19 cellular contexts compared by ENCODE assay signal in genomic region chr13:111262281-111262680, GRCh38. TPM values are rescaled to one million over a fixed set of nuclear protein-coding genes. Genes with fewer than 3 reads are reported as not detected.
DNase-seq lines count a peak whose midpoint lies in the region; ATAC-seq and TF ChIP-seq lines count a peak whose summit lies in the region.
"Had no signal": no experiment of that assay in that cellular context is flagged by ENCODE, and none has a peak within 500 bp of the region (broad histone marks: within the 10 kb centered on the region; RNA-seq: fewer than 3 reads in every experiment).

No MANE protein-coding gene starts in this region.

- no peak for TF ChIP-seq EP300 in esophagus muscularis mucosa (IDR thresholded peaks at IDR 0.05)

- H3K4me3 ChIP-seq in esophagus muscularis mucosa (no peak overlapping the region), MM.1S (ENCODE audit: low read length) (no peak overlapping the region)
- H3K4me3 ChIP-seq: GM23248, HAP-1, SK-N-MC had no signal

- DNase-seq in activated T-cell treated with anti-CD3 and anti-CD28 coated beads, Interleukin-2, amount 50 U/mL, for 24 hours = no peak
- DNase-seq in activated T-cell treated with anti-CD3 and anti-CD28 coated beads, Interleukin-2, amount 50 U/mL, for 72 hours = no peak
- DNase-seq in T-helper 17 cell (no peak), esophagus muscularis mucosa (ENCODE audit: extremely low spot score) (peak; percentile 26), MM.1S (no peak), kidney tubule cell (ENCODE audit: low spot score) (no peak)
- no peak for DNase-seq in stimulated activated naive B cell treated with anti-CD40 and anti-IgM and Interleukin-4, amounts not matched to agents 10 μg/mL and 1 μg/mL and 100 μg/mL, for 72 hours
- DNase-seq: CD4-positive, CD25-positive, alpha-beta regulatory T cell; GM23248; NCI-H1105; NCI-H2029 treated with DMSO at 0.1 percent for 48 hours; NCI-H524 treated with DMSO at 0.1 percent for 48 hours; PC-3; RPMI8226; SHP77 treated with DMSO at 0.1 percent for 48 hours had no signal

- TF ChIP-seq CTCF in esophagus muscularis mucosa (IDR thresholded peaks at IDR 0.05) = no peak
- no peak for TF ChIP-seq CTCF in MM.1S (IDR thresholded peaks at IDR 0.05; ENCODE audit: low read length)

- peak overlapping the region; percentile 41 for H3K27ac Mint-ChIP-seq in activated T-cell treated with anti-CD3 and anti-CD28 coated beads, Interleukin-2, amount 50 U/mL, for 24 hours
- no peak overlapping the region for H3K27ac Mint-ChIP-seq in activated T-cell treated with anti-CD3 and anti-CD28 coated beads, Interleukin-2, amount 50 U/mL, for 72 hours
- peak overlapping the region; percentile 77 for H3K27ac Mint-ChIP-seq in T-helper 17 cell
- peak overlapping the region; percentile 39 for H3K27ac Mint-ChIP-seq in stimulated activated naive B cell treated with anti-CD40 and anti-IgM and Interleukin-4, amounts not matched to agents 10 μg/mL and 1 μg/mL and 100 μg/mL, for 72 hours
- H3K27ac Mint-ChIP-seq: CD4-positive, CD25-positive, alpha-beta regulatory T cell had no signal

- no peaks in the 10 kb centered on the region for H3K9me2 ChIP-seq in MM.1S (replicated peaks; ENCODE audit: insufficient read depth, low read length)

- H3K4me2 ChIP-seq in MM.1S (ENCODE audit: low read depth, low read length) = no peak overlapping the region
- H3K4me2 ChIP-seq: KMS-11 had no signal

- H3K27ac ChIP-seq in esophagus muscularis mucosa (replicated peaks in 1 of 4) (no peak overlapping the region), MM.1S (ENCODE audit: low read length) (no peak overlapping the region)
- H3K27ac ChIP-seq: GM23248, KMS-11, SK-N-MC had no signal

- H3K9me3 Mint-ChIP-seq in activated T-cell treated with anti-CD3 and anti-CD28 coated beads, Interleukin-2, amount 50 U/mL, for 24 hours = no peaks in the 10 kb centered on the region
- H3K9me3 Mint-ChIP-seq in activated T-cell treated with anti-CD3 and anti-CD28 coated beads, Interleukin-2, amount 50 U/mL, for 72 hours = peaks cover 1 to 9% of the 10 kb centered on the region in 2 donors
- H3K9me3 Mint-ChIP-seq in stimulated activated naive B cell treated with anti-CD40 and anti-IgM and Interleukin-4, amounts not matched to agents 10 μg/mL and 1 μg/mL and 100 μg/mL, for 72 hours = peaks cover 4 to 5% of the 10 kb centered on the region in 2 donors

- H3K27me3 Mint-ChIP-seq in activated T-cell treated with anti-CD3 and anti-CD28 coated beads, Interleukin-2, amount 50 U/mL, for 24 hours = no peaks in the 10 kb centered on the region
- no peaks in the 10 kb centered on the region for H3K27me3 Mint-ChIP-seq in activated T-cell treated with anti-CD3 and anti-CD28 coated beads, Interleukin-2, amount 50 U/mL, for 72 hours (ENCODE audit: low read depth)
- H3K27me3 Mint-ChIP-seq in T-helper 17 cell = no peaks in the 10 kb centered on the region
- H3K27me3 Mint-ChIP-seq in stimulated activated naive B cell treated with anti-CD40 and anti-IgM and Interleukin-4, amounts not matched to agents 10 μg/mL and 1 μg/mL and 100 μg/mL, for 72 hours = no peaks in the 10 kb centered on the region
- H3K27me3 Mint-ChIP-seq: CD4-positive, CD25-positive, alpha-beta regulatory T cell had no signal

- H3F3A ChIP-seq in MM.1S (ENCODE audit: insufficient read depth, low read length) = no peaks in the 10 kb centered on the region

- no peak for ATAC-seq in activated T-cell treated with anti-CD3 and anti-CD28 coated beads, Interleukin-2, amount 50 U/mL, for 72 hours (replicated peaks in 1 of 2)
- no peak for ATAC-seq in T-helper 17 cell
- ATAC-seq in stimulated activated naive B cell treated with anti-CD40 and anti-IgM and Interleukin-4, amounts not matched to agents 10 μg/mL and 1 μg/mL and 100 μg/mL, for 72 hours (replicated peaks) = no peak
- ATAC-seq: PC-3 had no signal

- H3K36me3 Mint-ChIP-seq in activated T-cell treated with anti-CD3 and anti-CD28 coated beads, Interleukin-2, amount 50 U/mL, for 24 hours (ENCODE audit: low read depth) = peaks cover 82% of the 10 kb centered on the region
- peaks cover 17 to 24% of the 10 kb centered on the region in 2 donors for H3K36me3 Mint-ChIP-seq in activated T-cell treated with anti-CD3 and anti-CD28 coated beads, Interleukin-2, amount 50 U/mL, for 72 hours (ENCODE audit: insufficient read depth in 2 of 2)
- peaks cover 4% of the 10 kb centered on the region for H3K36me3 Mint-ChIP-seq in T-helper 17 cell (ENCODE audit: low read depth)
- peaks cover 50 to 71% of the 10 kb centered on the region in 2 donors for H3K36me3 Mint-ChIP-seq in stimulated activated naive B cell treated with anti-CD40 and anti-IgM and Interleukin-4, amounts not matched to agents 10 μg/mL and 1 μg/mL and 100 μg/mL, for 72 hours

- peaks cover 7% of the 10 kb centered on the region for H3K4me1 Mint-ChIP-seq in activated T-cell treated with anti-CD3 and anti-CD28 coated beads, Interleukin-2, amount 50 U/mL, for 24 hours (ENCODE audit: low read depth)
- peaks cover 5% of the 10 kb centered on the region for H3K4me1 Mint-ChIP-seq in activated T-cell treated with anti-CD3 and anti-CD28 coated beads, Interleukin-2, amount 50 U/mL, for 72 hours (ENCODE audit: low read depth)
- peaks cover 22% of the 10 kb centered on the region for H3K4me1 Mint-ChIP-seq in T-helper 17 cell
- peaks cover 7 to 11% of the 10 kb centered on the region in 2 donors for H3K4me1 Mint-ChIP-seq in stimulated activated naive B cell treated with anti-CD40 and anti-IgM and Interleukin-4, amounts not matched to agents 10 μg/mL and 1 μg/mL and 100 μg/mL, for 72 hours

- H3K79me2 ChIP-seq in MM.1S (ENCODE audit: low read length) = no peaks in the 10 kb centered on the region

- no peak overlapping the region for H2AFZ ChIP-seq in MM.1S (ENCODE audit: low read length)
- H2AFZ ChIP-seq: GM23248 had no signal

- H3K4me1 ChIP-seq in esophagus muscularis mucosa (peaks cover 0 to 3% (median 0%) of the 10 kb centered on the region in 4 donors), MM.1S (ENCODE audit: low read length) (no peaks in the 10 kb centered on the region)
- H3K4me1 ChIP-seq: HAP-1 had no signal

- 90% methylated on average over 4 of the region's 4 CpGs for WGBS in esophagus muscularis mucosa

- intact Hi-C loops in esophagus muscularis mucosa (cut with DNase I) = no loop called here

- H3K27me3 ChIP-seq in esophagus muscularis mucosa = no peaks in the 10 kb centered on the region
- no peaks in the 10 kb centered on the region for H3K27me3 ChIP-seq in MM.1S (replicated peaks; ENCODE audit: insufficient read depth, low read length)

- no peak for TF ChIP-seq POLR2A in esophagus muscularis mucosa (IDR thresholded peaks at IDR 0.05; ENCODE audit: low read depth)

- H4K20me1 ChIP-seq in MM.1S (ENCODE audit: insufficient read depth, low read length) = no peaks in the 10 kb centered on the region

- H3K36me3 ChIP-seq in esophagus muscularis mucosa (peaks cover 16 to 55% (median 33%) of the 10 kb centered on the region in 4 donors), MM.1S (replicated peaks; ENCODE audit: insufficient read depth, low read length) (0 out of 2 replicates have a peak, but pooled peaks cover 4% of the 10 kb centered on the region)

- no peak overlapping the region for H3K9ac ChIP-seq in MM.1S (ENCODE audit: low read length)
- H3K9ac ChIP-seq: GM23248, KMS-11 had no signal

- H3K4me3 Mint-ChIP-seq in activated T-cell treated with anti-CD3 and anti-CD28 coated beads, Interleukin-2, amount 50 U/mL, for 24 hours = no peak overlapping the region
- H3K4me3 Mint-ChIP-seq in activated T-cell treated with anti-CD3 and anti-CD28 coated beads, Interleukin-2, amount 50 U/mL, for 72 hours = no peak overlapping the region
- no peak overlapping the region for H3K4me3 Mint-ChIP-seq in T-helper 17 cell
- no peak overlapping the region for H3K4me3 Mint-ChIP-seq in stimulated activated naive B cell treated with anti-CD40 and anti-IgM and Interleukin-4, amounts not matched to agents 10 μg/mL and 1 μg/mL and 100 μg/mL, for 72 hours
- H3K4me3 Mint-ChIP-seq: CD4-positive, CD25-positive, alpha-beta regulatory T cell had no signal

- H3K9me3 ChIP-seq in T-helper 17 cell (ENCODE audit: control insufficient read depth, low read length, poor library complexity, severe bottlenecking) (no peaks in the 10 kb centered on the region), esophagus muscularis mucosa (no peaks in the 10 kb centered on the region), MM.1S (replicated peaks; ENCODE audit: insufficient read depth, low read length) (no peaks in the 10 kb centered on the region)
- H3K9me3 ChIP-seq: HAP-1 had no signal

RNA-seq across cellular contexts. Expression of gene TEX29, which starts 58.2 kb away (rescaled TPM):
- total RNA-seq in activated T-cell treated with anti-CD3 and anti-CD28 coated beads, Interleukin-2, amount 50 U/mL, for 72 hours = 1 to 10 TPM; 1.1 to 1.5 TPM
- total RNA-seq in T-helper 17 cell (not detected), esophagus muscularis mucosa (under 1 TPM in 2 of 4 donors, not detected in 2; 0.83 to 0.99 TPM)
- total RNA-seq: CD4-positive, CD25-positive, alpha-beta regulatory T cell; Daoy; GM23248; PC-3 had no signal
